1 cellular context compared by ENCODE assay signal in genomic region chrX:23844502-23845138, GRCh38.
A peak's percentile ranks its signal among the peaks of the same experiment; 100 is the strongest.
TF ChIP-seq lines count a peak whose summit lies in the region.

No MANE protein-coding gene starts in this region.

TF ChIP-seq in K562, 482 proteins besides CTCF, POLR2A, EP300 and RAD21 (continued from another document and continues in another):
- no peak for TF ChIP-seq ZNF639 (CRISPR knock-in tag; conservative IDR thresholded peaks at IDR 0.05 in 1 of 2, IDR thresholded peaks at IDR 0.05 in 1 of 2)
- TF ChIP-seq BRD9 (IDR thresholded peaks at IDR 0.05; ENCODE audit: low read depth, partially characterized antibody) = peak; percentile 62
- no peak for TF ChIP-seq RREB1 (CRISPR knock-in tag; IDR thresholded peaks at IDR 0.05)
- peak; percentile 36 for TF ChIP-seq CCNT2 (IDR thresholded peaks at IDR 0.05; ENCODE audit: borderline replicate concordance, extremely low read depth, insufficient read length, low read depth, low read length)
- no peak for TF ChIP-seq SAFB (IDR thresholded peaks at IDR 0.05; ENCODE audit: borderline replicate concordance, low read depth, low read length)
- peak; percentile 54; the same call in 1 of the 2 replicates for TF ChIP-seq ZEB2 (IDR thresholded peaks at IDR 0.05)
- no peak for TF ChIP-seq MXI1 (IDR thresholded peaks at IDR 0.05; ENCODE audit: low read depth, low read length)
- TF ChIP-seq PURB (CRISPR knock-in tag; IDR thresholded peaks at IDR 0.05; ENCODE audit: low read depth) = no peak
- TF ChIP-seq ZNF561 (CRISPR knock-in tag; conservative IDR thresholded peaks at IDR 0.05) = no peak
- no peak for TF ChIP-seq ZNF384 (IDR thresholded peaks at IDR 0.05; ENCODE audit: low read depth, low read length)
- no peak for TF ChIP-seq EHMT2 (IDR thresholded peaks at IDR 0.05)
- no peak for TF ChIP-seq TSHZ1 (CRISPR knock-in tag; IDR thresholded peaks at IDR 0.05)
- no peak for TF ChIP-seq GTF2F1 (IDR thresholded peaks at IDR 0.05; ENCODE audit: low read depth, low read length)
- TF ChIP-seq, protein P1, sequence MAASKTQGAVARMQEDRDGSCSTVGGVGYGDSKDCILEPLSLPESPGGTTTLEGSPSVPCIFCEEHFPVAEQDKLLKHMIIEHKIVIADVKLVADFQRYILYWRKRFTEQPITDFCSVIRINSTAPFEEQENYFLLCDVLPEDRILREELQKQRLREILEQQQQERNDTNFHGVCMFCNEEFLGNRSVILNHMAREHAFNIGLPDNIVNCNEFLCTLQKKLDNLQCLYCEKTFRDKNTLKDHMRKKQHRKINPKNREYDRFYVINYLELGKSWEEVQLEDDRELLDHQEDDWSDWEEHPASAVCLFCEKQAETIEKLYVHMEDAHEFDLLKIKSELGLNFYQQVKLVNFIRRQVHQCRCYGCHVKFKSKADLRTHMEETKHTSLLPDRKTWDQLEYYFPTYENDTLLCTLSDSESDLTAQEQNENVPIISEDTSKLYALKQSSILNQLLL (CRISPR knock-in tag; IDR thresholded peaks at IDR 0.05; ENCODE audit: borderline replicate concordance) = no peak
- TF ChIP-seq CBFB (CRISPR knock-in tag; IDR thresholded peaks at IDR 0.05) = no peak
- TF ChIP-seq TEAD4 (IDR thresholded peaks at IDR 0.05; ENCODE audit: low read length) = peak; percentile 84
- TF ChIP-seq TEAD4 (CRISPR knock-in tag; IDR thresholded peaks at IDR 0.05; ENCODE audit: borderline replicate concordance) = no peak
- no peak for TF ChIP-seq DACH1 (IDR thresholded peaks at IDR 0.05; ENCODE audit: partially characterized antibody)
- no peak for TF ChIP-seq ZNF445 (CRISPR knock-in tag; IDR thresholded peaks at IDR 0.05; ENCODE audit: low read depth)
- TF ChIP-seq SMAD2 (IDR thresholded peaks at IDR 0.05; ENCODE audit: low read depth, low read length) = no peak
- TF ChIP-seq HLTF (IDR thresholded peaks at IDR 0.05) = no peak
- no peak for TF ChIP-seq KAT2B (IDR thresholded peaks at IDR 0.05; ENCODE audit: low read depth, low read length)
- no peak for TF ChIP-seq XRCC5 (IDR thresholded peaks at IDR 0.05; ENCODE audit: low read depth, low read length)
- TF ChIP-seq HCFC1 (IDR thresholded peaks at IDR 0.05; ENCODE audit: low read depth, low read length) = no peak
- no peak for TF ChIP-seq NR0B1 (IDR thresholded peaks at IDR 0.05; ENCODE audit: partially characterized antibody)
- TF ChIP-seq MIER1 (IDR thresholded peaks at IDR 0.05; ENCODE audit: low read depth) = no peak
- TF ChIP-seq NCOA6 (IDR thresholded peaks at IDR 0.05) = no peak
- no peak for TF ChIP-seq SNIP1 (IDR thresholded peaks at IDR 0.05; ENCODE audit: low read depth)
- TF ChIP-seq, protein P2, sequence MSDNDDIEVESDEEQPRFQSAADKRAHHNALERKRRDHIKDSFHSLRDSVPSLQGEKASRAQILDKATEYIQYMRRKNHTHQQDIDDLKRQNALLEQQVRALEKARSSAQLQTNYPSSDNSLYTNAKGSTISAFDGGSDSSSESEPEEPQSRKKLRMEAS (CRISPR knock-in tag; IDR thresholded peaks at IDR 0.05) = no peak
- TF ChIP-seq CHD4 (IDR thresholded peaks at IDR 0.05; ENCODE audit: insufficient read depth, insufficient replicate concordance, low read depth, low read length, poor library complexity, severe bottlenecking) = no peak
- no peak for TF ChIP-seq SMC3 (conservative IDR thresholded peaks at IDR 0.05; ENCODE audit: insufficient read depth, low read depth, low read length)
- peak; percentile 89 for TF ChIP-seq DPF2 (IDR thresholded peaks at IDR 0.05)
- no peak for TF ChIP-seq PCBP1 (IDR thresholded peaks at IDR 0.05; ENCODE audit: low read depth, low read length, poor library complexity, severe bottlenecking)
- TF ChIP-seq ZBTB17 (CRISPR knock-in tag; IDR thresholded peaks at IDR 0.05) = no peak
- TF ChIP-seq NR2C2 (CRISPR knock-in tag; IDR thresholded peaks at IDR 0.05) = no peak
- no peak; the same call in 1 of the 2 replicates for TF ChIP-seq NR2C2 (tag; IDR thresholded peaks at IDR 0.05)
- no peak for TF ChIP-seq PHB (CRISPR knock-in tag; IDR thresholded peaks at IDR 0.05)
- no peak for TF ChIP-seq MCM7 (IDR thresholded peaks at IDR 0.05)
- TF ChIP-seq ETS1 (conservative IDR thresholded peaks at IDR 0.05; ENCODE audit: control insufficient read depth, low read depth, low read length) = no peak
- no peak for TF ChIP-seq TAF15 (IDR thresholded peaks at IDR 0.05; ENCODE audit: low read depth, low read length)
- TF ChIP-seq CBFA2T2 (conservative IDR thresholded peaks at IDR 0.05) = peak; percentile 72
- TF ChIP-seq TFAM (CRISPR knock-in tag; conservative IDR thresholded peaks at IDR 0.05) = no peak
- TF ChIP-seq ZNF282 (CRISPR knock-in tag; IDR thresholded peaks at IDR 0.05) = no peak
- TF ChIP-seq SMARCE1 (IDR thresholded peaks at IDR 0.05) = peak; percentile 85
- no peak for TF ChIP-seq MAZ (CRISPR knock-in tag; conservative IDR thresholded peaks at IDR 0.05 in 1 of 2, IDR thresholded peaks at IDR 0.05 in 1 of 2)
- TF ChIP-seq, protein P3, sequence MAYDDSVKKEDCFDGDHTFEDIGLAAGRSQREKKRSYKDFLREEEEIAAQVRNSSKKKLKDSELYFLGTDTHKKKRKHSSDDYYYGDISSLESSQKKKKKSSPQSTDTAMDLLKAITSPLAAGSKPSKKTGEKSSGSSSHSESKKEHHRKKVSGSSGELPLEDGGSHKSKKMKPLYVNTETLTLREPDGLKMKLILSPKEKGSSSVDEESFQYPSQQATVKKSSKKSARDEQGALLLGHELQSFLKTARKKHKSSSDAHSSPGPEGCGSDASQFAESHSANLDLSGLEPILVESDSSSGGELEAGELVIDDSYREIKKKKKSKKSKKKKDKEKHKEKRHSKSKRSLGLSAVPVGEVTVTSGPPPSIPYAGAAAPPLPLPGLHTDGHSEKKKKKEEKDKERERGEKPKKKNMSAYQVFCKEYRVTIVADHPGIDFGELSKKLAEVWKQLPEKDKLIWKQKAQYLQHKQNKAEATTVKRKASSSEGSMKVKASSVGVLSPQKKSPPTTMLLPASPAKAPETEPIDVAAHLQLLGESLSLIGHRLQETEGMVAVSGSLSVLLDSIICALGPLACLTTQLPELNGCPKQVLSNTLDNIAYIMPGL (CRISPR knock-in tag; IDR thresholded peaks at IDR 0.05) = no peak
- no peak for TF ChIP-seq NFE2L1 (tag; IDR thresholded peaks at IDR 0.05; ENCODE audit: borderline replicate concordance, low read depth)
- no peak for TF ChIP-seq RBM22 (IDR thresholded peaks at IDR 0.05; ENCODE audit: low read depth, low read length, poor library complexity, severe bottlenecking)
- TF ChIP-seq, protein P4, sequence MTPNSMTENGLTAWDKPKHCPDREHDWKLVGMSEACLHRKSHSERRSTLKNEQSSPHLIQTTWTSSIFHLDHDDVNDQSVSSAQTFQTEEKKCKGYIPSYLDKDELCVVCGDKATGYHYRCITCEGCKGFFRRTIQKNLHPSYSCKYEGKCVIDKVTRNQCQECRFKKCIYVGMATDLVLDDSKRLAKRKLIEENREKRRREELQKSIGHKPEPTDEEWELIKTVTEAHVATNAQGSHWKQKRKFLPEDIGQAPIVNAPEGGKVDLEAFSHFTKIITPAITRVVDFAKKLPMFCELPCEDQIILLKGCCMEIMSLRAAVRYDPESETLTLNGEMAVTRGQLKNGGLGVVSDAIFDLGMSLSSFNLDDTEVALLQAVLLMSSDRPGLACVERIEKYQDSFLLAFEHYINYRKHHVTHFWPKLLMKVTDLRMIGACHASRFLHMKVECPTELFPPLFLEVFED (CRISPR knock-in tag; conservative IDR thresholded peaks at IDR 0.05) = no peak
- no peak for TF ChIP-seq ETS2 (tag; IDR thresholded peaks at IDR 0.05; ENCODE audit: borderline replicate concordance, poor library complexity, severe bottlenecking)
- TF ChIP-seq ZNF133 (CRISPR knock-in tag; IDR thresholded peaks at IDR 0.05) = no peak
- TF ChIP-seq NCOA1 (IDR thresholded peaks at IDR 0.05; ENCODE audit: low read depth) = no peak
- TF ChIP-seq ILK (tag; IDR thresholded peaks at IDR 0.05; ENCODE audit: borderline replicate concordance, low read depth) = no peak
- no peak for TF ChIP-seq HNRNPH1 (optimal IDR thresholded peaks at IDR 0.05; ENCODE audit: low read depth, low read length)
- TF ChIP-seq MYC (IDR thresholded peaks at IDR 0.05; ENCODE audit: low read depth, low read length) = 0 out of 2 replicates have a peak, but pooled peaks have one; percentile 40
- TF ChIP-seq MYC (CRISPR knock-in tag; IDR thresholded peaks at IDR 0.05; ENCODE audit: borderline replicate concordance, low read depth) = no peak
